In genomic region chr3:58150130-58150663, GRCh38 we compare ENCODE assay signal across 17 cellular contexts.
"Had no signal": no experiment of that assay in that cellular context is flagged by ENCODE, and none has a peak within 500 bp of the region (broad histone marks: within the 10 kb centered on the region; RNA-seq: fewer than 3 reads in every experiment).

No MANE protein-coding gene starts in this region.

- H3K9me3 Mint-ChIP-seq: immature natural killer cell; naive thymus-derived CD8-positive, alpha-beta T cell; T-helper 1 cell treated with Interleukin-12 subunit alpha and Interleukin-12 subunit beta and Interleukin-4 antibody, amounts not matched to agents 30 μg/mL and 1 μg/mL, for 36 hours had no signal

- H3K27ac Mint-ChIP-seq: activated naive CD8-positive, alpha-beta T cell; immature natural killer cell; T-helper 1 cell treated with Interleukin-12 subunit alpha and Interleukin-12 subunit beta and Interleukin-4 antibody, amounts not matched to agents 30 μg/mL and 1 μg/mL, for 36 hours had no signal

- H3K27ac ChIP-seq: body of pancreas had no signal

- H3K27me3 ChIP-seq: body of pancreas, heart right ventricle had no signal

- H3K27me3 Mint-ChIP-seq: activated naive CD8-positive, alpha-beta T cell; naive thymus-derived CD8-positive, alpha-beta T cell had no signal

- H3K4me1 Mint-ChIP-seq: immature natural killer cell; naive thymus-derived CD8-positive, alpha-beta T cell had no signal

- DNase-seq: activated CD4-positive, alpha-beta T cell treated with anti-CD3 and anti-CD28 coated beads, Interleukin-2, amount 50 U/mL, for 1 hour; activated CD8-positive, alpha-beta memory T cell treated with anti-CD3 and anti-CD28 coated beads for 24 hours; activated CD8-positive, alpha-beta memory T cell treated with anti-CD3 and anti-CD28 coated beads, Interleukin-2, amount 50 U/mL, for 48 hours; activated gamma-delta T cell treated with Interleukin-2 at 50 U/mL for 16 hours; amygdala; body of pancreas; heart right ventricle; immature natural killer cell; mesenchymal stem cell; mucosa of descending colon; naive thymus-derived CD8-positive, alpha-beta T cell; stimulated activated CD4-positive, alpha-beta T cell treated with anti-CD3 and anti-CD28 coated beads, Interleukin-12 subunit alpha, Interleukin-12 subunit beta, amount 100 ng/mL, for 4 hours; stimulated activated CD4-positive, alpha-beta T cell treated with anti-CD3 and anti-CD28 coated beads, Interleukin-1b, Interleukin-23, amount 100 ng/mL, for 48 hours; stimulated activated CD8-positive, alpha-beta memory T cell treated with anti-CD3 and anti-CD28 coated beads, Interleukin-4, amount 100 ng/mL, for 48 hours; stimulated activated naive CD4-positive, alpha-beta T cell had no signal

- H3K4me3 ChIP-seq: body of pancreas, heart right ventricle, mucosa of descending colon had no signal

- H3K4me3 Mint-ChIP-seq: activated naive CD8-positive, alpha-beta T cell; immature natural killer cell; T-helper 1 cell treated with Interleukin-12 subunit alpha and Interleukin-12 subunit beta and Interleukin-4 antibody, amounts not matched to agents 30 μg/mL and 1 μg/mL, for 36 hours had no signal

- H3K9me3 ChIP-seq: body of pancreas, heart right ventricle, mucosa of descending colon had no signal
